ENCODE assay signal across 6 cellular contexts in genomic region chrX:119009071-119009470, GRCh38. TPM values are rescaled to one million over a fixed set of nuclear protein-coding genes. Genes with fewer than 3 reads are reported as not detected.
"Had no signal": no experiment of that assay in that cellular context is flagged by ENCODE, and none has a peak within 500 bp of the region (broad histone marks: within the 10 kb centered on the region; RNA-seq: fewer than 3 reads in every experiment).

No MANE protein-coding gene starts in this region.

- DNase-seq: GOT3, H7, IMR-90, KG1 had no signal

- H3K4me1 ChIP-seq: HAP-1 had no signal

- H3K36me3 ChIP-seq: HAP-1 had no signal

- ATAC-seq: K562 had no signal

- H3K9me3 ChIP-seq: HAP-1 had no signal

- H3K4me3 ChIP-seq: HAP-1, K562 had no signal

RNA-seq across cellular contexts. Expression of gene LONRF3, which starts 34.7 kb away (rescaled TPM):
- total RNA-seq: IMR-90 had no signal
- polyA plus RNA-seq: IMR-90 had no signal
